9 cellular contexts compared by ENCODE assay signal in genomic region chr12:8648598-8649205, GRCh38.
DNase-seq lines count a peak whose midpoint lies in the region; ATAC-seq lines count a peak whose summit lies in the region.
"Had no signal": no experiment of that assay in that cellular context is flagged by ENCODE, and none has a peak within 500 bp of the region (broad histone marks: within the 10 kb centered on the region; RNA-seq: fewer than 3 reads in every experiment).

No MANE protein-coding gene starts in this region.

- ATAC-seq in HG03045 (IDR thresholded peaks at IDR 0.05; ENCODE audit: unreplicated experiment), result peak; percentile 81
- ATAC-seq: HCT116 had no signal

- DNase-seq in GM19240 (ENCODE audit: insufficient read length, low spot score), result peak; percentile 60
- DNase-seq in activated CD8-positive, alpha-beta memory T cell treated with anti-CD3 and anti-CD28 coated beads for 48 hours (ENCODE audit: low read depth in 2 of 3, low spot score in 2 of 3), result peak; percentile 30 to 59 (median 59)
- DNase-seq in stimulated activated CD8-positive, alpha-beta memory T cell treated with anti-CD3 and anti-CD28 coated beads, Interleukin-12 subunit alpha, Interleukin-12 subunit beta, amount 100 ng/mL, for 4 hours (ENCODE audit: low read depth), result peak; percentile 17
- no peak for DNase-seq in DMS 273 (lab: John Stamatoyannopoulos, UW; ENCODE audit: unreplicated experiment)
- no peak for DNase-seq in nucleus accumbens (lab: John Stamatoyannopoulos, UW)
- no peak for DNase-seq in SHP77 (lab: John Stamatoyannopoulos, UW)
- DNase-seq in NCI-H1092 (lab: John Stamatoyannopoulos, UW), result no peak

Comparison
In these comparisons a context has a peak if more than half of its experiments do, and no peak if none do; other contexts are left out.
1. DNase-seq: peak in GM19240 (single experiment), activated CD8-positive, alpha-beta memory T cell treated with anti-CD3 and anti-CD28 coated beads for 48 hours (3 of 3) and stimulated activated CD8-positive, alpha-beta memory T cell treated with anti-CD3 and anti-CD28 coated beads, Interleukin-12 subunit alpha, Interleukin-12 subunit beta, amount 100 ng/mL, for 4 hours (single experiment); none in DMS 273 (single experiment), nucleus accumbens (0 of 56), SHP77 (0 of 2) and NCI-H1092 (single experiment).